ENCODE assay signal across 13 cellular contexts in the genomic region with DNA sequence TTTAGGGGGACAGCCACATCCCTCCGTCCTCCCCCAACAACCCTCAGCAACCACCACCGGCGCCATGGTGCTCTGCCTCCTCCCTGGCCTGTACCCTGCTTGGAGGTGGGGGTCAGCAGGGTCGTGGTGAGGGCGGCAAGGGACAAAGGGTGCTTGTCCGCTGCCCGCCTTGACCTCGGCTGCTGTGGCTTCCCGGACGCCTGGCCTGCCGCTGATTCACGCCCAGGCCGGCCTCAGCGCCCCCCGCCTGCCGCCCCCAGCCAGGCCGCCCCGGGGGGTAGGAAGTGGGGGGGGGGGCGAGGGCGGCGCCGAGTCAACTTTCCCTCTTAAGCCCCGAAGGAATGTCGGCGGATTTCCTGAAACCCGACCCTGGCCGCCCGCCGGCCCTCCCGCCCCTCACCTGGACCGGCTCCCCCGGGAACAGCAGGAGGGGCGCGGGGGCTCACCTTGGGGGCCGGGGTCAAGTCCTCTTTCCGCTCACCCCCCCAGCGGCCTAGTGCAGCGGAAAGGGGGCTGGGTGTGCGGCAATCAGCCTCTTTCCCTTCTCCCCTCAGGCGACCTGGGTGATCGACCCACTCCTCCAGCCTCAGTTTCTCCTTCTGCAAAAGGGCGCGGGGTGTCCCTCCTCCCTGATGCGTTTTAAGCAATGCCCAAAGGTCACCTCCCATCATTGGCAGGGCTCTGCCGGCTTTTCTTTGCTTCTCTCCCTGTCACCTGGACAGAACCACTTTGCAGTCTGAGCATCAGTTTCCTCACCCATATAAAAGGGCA. TPM values are rescaled to one million over a fixed set of nuclear protein-coding genes. Genes with fewer than 3 reads are reported as not detected.
DNase-seq lines count a peak whose midpoint lies in the region; ATAC-seq, FAIRE-seq and TF ChIP-seq lines count a peak whose summit lies in the region.
"Had no signal": no experiment of that assay in that cellular context is flagged by ENCODE, and none has a peak within 500 bp of the region (broad histone marks: within the 10 kb centered on the region; RNA-seq: fewer than 3 reads in every experiment).

No MANE protein-coding gene starts in this region.

- dilution Hi-C loops in IMR-90 (cut with HindIII; ENCODE audit: low sequenced_read_pairs, unreplicated experiment), result no loop called here

- H3K9ac ChIP-seq in IMR-90 (ENCODE audit: low read depth, low read length), result no peak overlapping the region
- H3K9ac ChIP-seq in H1 (replicated peaks in 1 of 4; ENCODE audit: extremely low read depth in 1 of 4, low read depth in 3 of 4, low read length in 3 of 4), result no peak overlapping the region

- POLR2A ChIA-PET in CD8-positive, alpha-beta memory T cell (lab: Charles Lee), result no interaction called here
- POLR2A ChIA-PET in IMR-90 (lab: Charles Lee; ENCODE audit: unreplicated experiment) (no interaction called here), H1 (lab: Charles Lee; ENCODE audit: partially characterized antibody) (interaction anchor here (0.7 to 1.3 kb wide), 5 partner anchors 8 to 65 kb away, joined by 3 to 4 read pairs (median 3); no protein-coding TSS in a partner anchor)

- H2BK20ac ChIP-seq in IMR-90 (ENCODE audit: low read depth, low read length) (no peak overlapping the region), H1 (ENCODE audit: low read length) (peak overlapping the region; percentile 72; the same call in 1 of the 2 replicates)

- ATAC-seq in IMR-90 (ENCODE audit: low read depth) (no peak), body of pancreas (no peak), GM19452 (IDR thresholded peaks at IDR 0.05; ENCODE audit: unreplicated experiment) (no peak)
- ATAC-seq: activated CD4-positive, alpha-beta T cell treated with anti-CD3 and anti-CD28 coated beads for 36 hours; activated T-cell treated with anti-CD3 and anti-CD28 coated beads, Interleukin-2, amount 50 U/mL, for 72 hours had no signal

- no peaks in the 10 kb centered on the region for H3K9me1 ChIP-seq in IMR-90 (ENCODE audit: insufficient read depth, low read length)

- TF ChIP-seq CTCF in IMR-90 (conservative IDR thresholded peaks at IDR 0.05; ENCODE audit: low read depth, low read length) (no peak), H1 (IDR thresholded peaks at IDR 0.05; ENCODE audit: control extremely low read depth in 1 of 3, insufficient read depth in 1 of 3, low read depth in 1 of 3, low read length in 3 of 3) (no peak), nephron (IDR thresholded peaks at IDR 0.05; ENCODE audit: unreplicated experiment in 3 of 3) (no peak), body of pancreas (IDR thresholded peaks at IDR 0.05) (no peak), D721Med (IDR thresholded peaks at IDR 0.05; ENCODE audit: insufficient read depth, missing control alignments) (no peak)

- H2AFZ ChIP-seq in IMR-90 (replicated peaks; ENCODE audit: low read length, poor library complexity) (no peak overlapping the region), H1 (ENCODE audit: low read length) (no peak overlapping the region)

- H3K23me2 ChIP-seq in H1 (ENCODE audit: low read depth, low read length), result peaks cover 23% of the 10 kb centered on the region

- no peak overlapping the region for H3K18ac ChIP-seq in IMR-90 (ENCODE audit: low read depth, low read length)
- H3K18ac ChIP-seq in H1 (ENCODE audit: extremely low read depth, low read length), result peak overlapping the region; percentile 86

- no peaks in the 10 kb centered on the region for H3K9me3 Mint-ChIP-seq in CD8-positive, alpha-beta memory T cell
- no peaks in the 10 kb centered on the region for H3K9me3 Mint-ChIP-seq in nephron
- H3K9me3 Mint-ChIP-seq: activated T-cell treated with anti-CD3 and anti-CD28 coated beads, Interleukin-2, amount 50 U/mL, for 72 hours had no signal

- no peak for TF ChIP-seq RAD21 in IMR-90 (IDR thresholded peaks at IDR 0.05; ENCODE audit: low read length)
- TF ChIP-seq RAD21 in H1 (IDR thresholded peaks at IDR 0.05 in 1 of 2, conservative IDR thresholded peaks at IDR 0.05 in 1 of 2; ENCODE audit: low read depth in 2 of 2, low read length in 2 of 2), result no peak

- no peak overlapping the region for H3K27ac ChIP-seq in CD8-positive, alpha-beta memory T cell (ENCODE audit: low read depth, low read length)
- H3K27ac ChIP-seq in IMR-90 (ENCODE audit: insufficient read depth, low read length) (no peak overlapping the region), H1 (ENCODE audit: low read depth, low read length) (no peak overlapping the region), body of pancreas (no peak overlapping the region)

- H4K91ac ChIP-seq in IMR-90 (ENCODE audit: insufficient read depth, low read depth, low read length) (no peak overlapping the region), H1 (replicated peaks; ENCODE audit: insufficient read length, low read length) (peak overlapping the region; percentile 96)

- no peak overlapping the region for H3K4me3 ChIP-seq in CD8-positive, alpha-beta memory T cell (ENCODE audit: low read length)
- H3K4me3 ChIP-seq in IMR-90 (ENCODE audit: insufficient read depth, low read depth, low read length) (no peak overlapping the region), H1 (ENCODE audit: extremely low read depth in 1 of 4, insufficient read depth in 2 of 4, low read depth in 3 of 4, low read length in 4 of 4) (peak overlapping the region; percentile 30 to 75 (median 44); a peak in 7 of 8 replicates), body of pancreas (no peak overlapping the region)

- no peak overlapping the region for H2BK120ac ChIP-seq in IMR-90 (ENCODE audit: low read depth, low read length)
- peak overlapping the region; percentile 86 for H2BK120ac ChIP-seq in H1 (replicated peaks; ENCODE audit: low read depth, low read length)

- no peaks in the 10 kb centered on the region for H3K36me3 ChIP-seq in CD8-positive, alpha-beta memory T cell (ENCODE audit: insufficient read depth, low read length)
- H3K36me3 ChIP-seq in IMR-90 (ENCODE audit: control insufficient read depth, insufficient read depth, low read length) (no peaks in the 10 kb centered on the region), H1 (ENCODE audit: control insufficient read depth in 2 of 4, insufficient read depth in 4 of 4, low read length in 3 of 4) (peaks cover 0 to 14% (median 0%) of the 10 kb centered on the region in 4 experiments; a peak in 1 of 8 replicates), body of pancreas (replicated peaks in 1 of 2; ENCODE audit: insufficient read depth in 1 of 2, low read depth in 2 of 2) (no peaks in the 10 kb centered on the region)

- H3K23ac ChIP-seq in IMR-90 (ENCODE audit: low read depth, low read length) (no peak overlapping the region; the same call in 1 of the 2 replicates), H1 (ENCODE audit: insufficient read length) (no peak overlapping the region)

- H2AK5ac ChIP-seq in IMR-90 (ENCODE audit: low read depth, low read length) (no peak overlapping the region), H1 (ENCODE audit: low read depth, low read length) (peak overlapping the region; percentile 77; the same call in 1 of the 2 replicates)

- no peak for TF ChIP-seq EP300 in H1 (IDR thresholded peaks at IDR 0.05; ENCODE audit: borderline replicate concordance in 1 of 2, low read depth in 2 of 2, low read length in 2 of 2)

- no peak overlapping the region for H3K56ac ChIP-seq in IMR-90 (ENCODE audit: extremely low read depth, insufficient read depth, low read length)
- H3K56ac ChIP-seq in H1 (replicated peaks; ENCODE audit: insufficient read length, low read depth, low read length), result no peak overlapping the region

- no peak for DNase-seq in CD8-positive, alpha-beta memory T cell
- no peak for DNase-seq in IMR-90
- DNase-seq in H1 (ENCODE audit: low read depth in 1 of 2, low spot score in 2 of 2), result peak in 1 of 2 experiments; percentile 66
- DNase-seq in body of pancreas, result no peak
- no peak for DNase-seq in NOMO-1 treated with dmso at 0.1 percent for 144 hours (lab: John Stamatoyannopoulos, UW; ENCODE audit: unreplicated experiment)
- no peak for DNase-seq in D721Med (ENCODE audit: insufficient read length, low spot score)
- DNase-seq: activated CD4-positive, alpha-beta T cell treated with anti-CD3 and anti-CD28 coated beads for 36 hours; activated T-cell treated with anti-CD3 and anti-CD28 coated beads, Interleukin-2, amount 50 U/mL, for 72 hours; midbrain; NCI-H2081 treated with DMSO at 0.1 percent for 48 hours; SW 1271 had no signal

- H3K14ac ChIP-seq in IMR-90 (replicated peaks; ENCODE audit: low read depth, low read length) (no peak overlapping the region), H1 (ENCODE audit: insufficient read length) (no peak overlapping the region)

- no peaks in the 10 kb centered on the region for H3K9me3 ChIP-seq in CD8-positive, alpha-beta memory T cell (ENCODE audit: low read length)
- H3K9me3 ChIP-seq in IMR-90 (ENCODE audit: control insufficient read depth, insufficient read depth, low read length) (no peaks in the 10 kb centered on the region), H1 (ENCODE audit: insufficient read depth in 2 of 2, low read depth in 1 of 2, low read length in 1 of 2) (no peaks in the 10 kb centered on the region), body of pancreas (no peaks in the 10 kb centered on the region)

- 8% methylated on average over 9 of the region's 45 CpGs; no CpG with 5 or more reads in 1 of the 2 experiments for WGBS in IMR-90 (ENCODE audit: extremely low coverage in 2 of 2, insufficient read length in 1 of 2), 2 experiments
- 7% methylated on average over 13 of the region's 45 CpGs; no CpG with 5 or more reads in 1 of the 2 experiments for WGBS in H1 (ENCODE audit: extremely low coverage in 1 of 2, insufficient coverage in 1 of 2, insufficient read length in 1 of 2, insufficient replicate concordance in 2 of 2, low coverage in 1 of 2, low lambda C conversion rate in 2 of 2, missing lambda C conversion rate in 1 of 2), 2 experiments
- 5 to 7% methylated on average over 8 to 43 of the region's 45 CpGs for WGBS in body of pancreas, 2 donors

- FAIRE-seq in H1 (lab: Jason Lieb, UNC) (no peak), D721Med (lab: Jason Lieb, UNC) (no peak)

- H3K79me1 ChIP-seq in IMR-90 (ENCODE audit: low read depth in 1 of 2, low read length in 2 of 2) (no peaks in the 10 kb centered on the region), H1 (ENCODE audit: low read depth, low read length) (no peaks in the 10 kb centered on the region)

- peaks cover 24% of the 10 kb centered on the region for H3K4me1 ChIP-seq in CD8-positive, alpha-beta memory T cell (ENCODE audit: insufficient read depth, low read length)
- H3K4me1 ChIP-seq in IMR-90 (ENCODE audit: control insufficient read depth, insufficient read depth, low read length) (peaks cover 11% of the 10 kb centered on the region; the same call in 1 of the 2 replicates), H1 (replicated peaks in 1 of 4; ENCODE audit: control insufficient read depth in 3 of 4, insufficient read depth in 4 of 4, low read length in 3 of 4) (peaks cover 28 to 52% (median 35%) of the 10 kb centered on the region in 4 experiments), body of pancreas (peaks cover 42% of the 10 kb centered on the region)

- H3K79me2 ChIP-seq in H1 (ENCODE audit: control insufficient read depth in 1 of 2, insufficient read depth in 2 of 2, low read length in 2 of 2), result no peaks in the 10 kb centered on the region

- CTCF ChIA-PET in CD8-positive, alpha-beta memory T cell (lab: Charles Lee), result no interaction called here
- CTCF ChIA-PET in IMR-90 (lab: Yijun Ruan, JAX), result no interaction called here
- CTCF ChIA-PET in H1 (lab: Charles Lee; ENCODE audit: partially characterized antibody), result interaction anchor here (0.5 to 1.7 kb wide), 4 partner anchors 12 to 61 kb away, joined by 3 to 5 read pairs (median 4); no protein-coding TSS in a partner anchor

- peak overlapping the region; percentile 81 for H2AK9ac ChIP-seq in IMR-90 (replicated peaks; ENCODE audit: low read depth, low read length, poor library complexity)

- peaks cover 72% of the 10 kb centered on the region for H3K27me3 ChIP-seq in CD8-positive, alpha-beta memory T cell (ENCODE audit: insufficient read depth, low read length, poor library complexity, severe bottlenecking)
- peaks cover 74% of the 10 kb centered on the region for H3K27me3 ChIP-seq in IMR-90 (ENCODE audit: control insufficient read depth, insufficient read depth, low read length)
- H3K27me3 ChIP-seq in H1 (replicated peaks in 1 of 4; ENCODE audit: control insufficient read depth in 3 of 4, extremely low read depth in 1 of 4, insufficient read depth in 3 of 4, low read length in 3 of 4), result peaks cover 76 to 93% (median 88%) of the 10 kb centered on the region in 4 experiments
- H3K27me3 ChIP-seq in body of pancreas, result peaks cover 0 to 56% of the 10 kb centered on the region in 2 donors

- H2BK15ac ChIP-seq in IMR-90 (ENCODE audit: low read depth, low read length), result no peak overlapping the region
- H2BK15ac ChIP-seq in H1 (ENCODE audit: low read length), result peak overlapping the region; percentile 81

- H3K4me3 Mint-ChIP-seq in CD8-positive, alpha-beta memory T cell, result peak overlapping the region in 5 of 7 donors; percentile 15 to 71 (median 50)
- peak overlapping the region; percentile 58 to 65 (median 61) for H3K4me3 Mint-ChIP-seq in nephron
- H3K4me3 Mint-ChIP-seq: activated CD4-positive, alpha-beta T cell treated with anti-CD3 and anti-CD28 coated beads for 36 hours had no signal

- no peak overlapping the region for H2BK5ac ChIP-seq in IMR-90 (ENCODE audit: low read depth, low read length, poor library complexity, severe bottlenecking)
- peak overlapping the region; percentile 94; the same call in 1 of the 2 replicates for H2BK5ac ChIP-seq in H1 (ENCODE audit: low read depth, low read length)

- H3K4ac ChIP-seq in IMR-90 (ENCODE audit: low read depth, low read length) (no peak overlapping the region), H1 (replicated peaks; ENCODE audit: insufficient read length, low read depth, low read length) (peak overlapping the region; percentile 90)

- H4K20me1 ChIP-seq in IMR-90 (ENCODE audit: insufficient read depth, low read length), result peaks cover 4% of the 10 kb centered on the region; the same call in 1 of the 2 replicates
- peaks cover 0 to 13% of the 10 kb centered on the region in 2 experiments for H4K20me1 ChIP-seq in H1 (replicated peaks in 1 of 2; ENCODE audit: control insufficient read depth in 1 of 2, insufficient read depth in 2 of 2, low read length in 2 of 2)

- peak overlapping the region; percentile 80; the same call in 1 of the 2 replicates for H2BK12ac ChIP-seq in H1 (ENCODE audit: low read depth, low read length)

- intact Hi-C loops in IMR-90 (cut with micrococcal nuclease) (no loop called here), body of pancreas (cut with DNase I) (no loop called here)

- peaks cover 18 to 48% (median 20%) of the 10 kb centered on the region in 3 donors for H3K4me1 Mint-ChIP-seq in CD8-positive, alpha-beta memory T cell
- peaks cover 13% of the 10 kb centered on the region for H3K4me1 Mint-ChIP-seq in nephron

- H3K27ac Mint-ChIP-seq in CD8-positive, alpha-beta memory T cell, result peak overlapping the region in 2 of 8 donors; percentile 56 to 79
- H3K27ac Mint-ChIP-seq in nephron, result no peak overlapping the region
- H3K27ac Mint-ChIP-seq: activated CD4-positive, alpha-beta T cell treated with anti-CD3 and anti-CD28 coated beads for 36 hours; activated T-cell treated with anti-CD3 and anti-CD28 coated beads, Interleukin-2, amount 50 U/mL, for 72 hours had no signal

- H3K4me2 ChIP-seq in IMR-90 (ENCODE audit: low read depth, low read length), result no peak overlapping the region
- peak overlapping the region; percentile 80 to 95 for H3K4me2 ChIP-seq in H1 (ENCODE audit: insufficient read depth in 1 of 2, low read depth in 2 of 2, low read length in 2 of 2)

- TF ChIP-seq POLR2A in IMR-90 (IDR thresholded peaks at IDR 0.05; ENCODE audit: low read depth, low read length), result no peak
- TF ChIP-seq POLR2A in H1 (IDR thresholded peaks at IDR 0.05; ENCODE audit: control extremely low read depth in 1 of 2, low read depth in 2 of 2, low read length in 2 of 2), result no peak
- TF ChIP-seq POLR2A in body of pancreas (IDR thresholded peaks at IDR 0.05), result no peak

- H4K8ac ChIP-seq in IMR-90 (ENCODE audit: low read depth in 2 of 2, low read length in 2 of 2), result no peak overlapping the region
- peak overlapping the region; percentile 63; the same call in 1 of the 2 replicates for H4K8ac ChIP-seq in H1 (ENCODE audit: extremely low read depth, insufficient read depth, low read length)

- H3K27me3 Mint-ChIP-seq in CD8-positive, alpha-beta memory T cell, result peaks cover 61 to 68% of the 10 kb centered on the region in 2 donors
- peaks cover 87% of the 10 kb centered on the region for H3K27me3 Mint-ChIP-seq in nephron (ENCODE audit: low read depth)

- no TSS peak for BruUV-seq in IMR-90 (replicated peaks; lab: Mats Ljungman, UMichigan)

- in situ Hi-C loops in IMR-90 (cut with MboI; ENCODE audit: low sequenced_read_pairs), result no loop called here

- no peak overlapping the region for H4K5ac ChIP-seq in IMR-90 (ENCODE audit: low read depth, low read length)
- no peak overlapping the region for H4K5ac ChIP-seq in H1 (ENCODE audit: insufficient read length, low read depth, low read length)

- H3K36me3 Mint-ChIP-seq in CD8-positive, alpha-beta memory T cell, result peaks cover 0 to 1% (median 0%) of the 10 kb centered on the region in 3 donors
- no peaks in the 10 kb centered on the region for H3K36me3 Mint-ChIP-seq in nephron (ENCODE audit: low read depth)

RNA-seq across cellular contexts. Expression of a gene that starts 1.9 kb away (rescaled TPM):
- not detected for total RNA-seq in CD8-positive, alpha-beta memory T cell
- polyA plus RNA-seq in CD8-positive, alpha-beta memory T cell, result not detected
- total RNA-seq in IMR-90 (2012; rRNA removed) (under 0.01 and 0.28 TPM in 2 replicates), body of pancreas (1 to 10 TPM in 1 of 2 donors, under 1 TPM in 1; 0.66 to 2.1 TPM)
- polyA plus RNA-seq in IMR-90 (2012; rRNA removed) (5.9 and 6.1 TPM in 2 replicates), H1 (2011; rRNA removed) (4.0 and 10.4 TPM in 2 replicates)
- polyA plus RNA-seq in IMR-90 (2012; cell fraction: cytosol; rRNA removed), result 5.6 and 9.7 TPM in 2 replicates
- 21.2 and 55.5 TPM in 2 replicates for polyA plus RNA-seq in IMR-90 (2012; cell fraction: nucleus; rRNA removed; ENCODE audit: low replicate concordance)
- total RNA-seq in H1 (2021; fragmentation: NEBNext Ultra II Directional; extraction: Animal tissue kit (Norgen Biotek cat#: 25700)), result 8.6 and 12.2 TPM in 2 replicates
- polyA plus RNA-seq in H1 (2011; cell fraction: cytosol; rRNA removed), result 6.1 TPM
- polyA plus RNA-seq in H1 (2011; cell fraction: nucleus; rRNA removed), result 34.5 TPM
- 5.8 to 11.5 TPM (median 11.1 TPM) in 4 replicates for polyA plus RNA-seq in H1 (2012, experiment 1 of 2)
- polyA plus RNA-seq in H1 (2012, experiment 2 of 2), result 10.7 TPM
- 37.3 TPM for polyA plus RNA-seq in H1 (2013, experiment 1 of 2)
- polyA plus RNA-seq in H1 (2013, experiment 2 of 2), result 37.3 TPM
- 0.56 and 0.82 TPM in 2 replicates for polyA minus RNA-seq in H1 (2011; rRNA and poly(A)+ RNA removed)
- polyA minus RNA-seq in H1 (2011; cell fraction: cytosol; rRNA and poly(A)+ RNA removed), result 9.2 TPM
- polyA minus RNA-seq in H1 (2011; cell fraction: nucleus; rRNA and poly(A)+ RNA removed), result 5.0 TPM

RNA-seq across cellular contexts. Expression of a gene that starts 4.1 kb away (rescaled TPM):
- not detected for total RNA-seq in CD8-positive, alpha-beta memory T cell
- not detected for polyA plus RNA-seq in CD8-positive, alpha-beta memory T cell
- total RNA-seq in IMR-90 (2012; rRNA removed) (0.18 and 0.28 TPM in 2 replicates), body of pancreas (10 to 100 TPM; 23.3 to 40.2 TPM)
- polyA plus RNA-seq in IMR-90 (2012; rRNA removed) (3.0 and 3.1 TPM in 2 replicates), H1 (2011; rRNA removed) (7.2 and 19.2 TPM in 2 replicates)
- 3.2 TPM in 2 replicates for polyA plus RNA-seq in IMR-90 (2012; cell fraction: cytosol; rRNA removed)
- 0.38 and 2.1 TPM in 2 replicates for polyA plus RNA-seq in IMR-90 (2012; cell fraction: nucleus; rRNA removed; ENCODE audit: low replicate concordance)
- total RNA-seq in H1 (2021; fragmentation: NEBNext Ultra II Directional; extraction: Animal tissue kit (Norgen Biotek cat#: 25700)), result 9.5 and 10.3 TPM in 2 replicates
- 10.3 TPM for polyA plus RNA-seq in H1 (2011; cell fraction: cytosol; rRNA removed)
- polyA plus RNA-seq in H1 (2011; cell fraction: nucleus; rRNA removed), result 15.8 TPM
- polyA plus RNA-seq in H1 (2012, experiment 1 of 2), result 5.8 to 11.1 TPM (median 9.9 TPM) in 4 replicates
- polyA plus RNA-seq in H1 (2012, experiment 2 of 2), result 10.1 TPM
- 46.8 TPM for polyA plus RNA-seq in H1 (2013, experiment 1 of 2)
- polyA plus RNA-seq in H1 (2013, experiment 2 of 2), result 48.9 TPM
- polyA minus RNA-seq in H1 (2011; rRNA and poly(A)+ RNA removed), result 0.68 and 2.1 TPM in 2 replicates
- 7.1 TPM for polyA minus RNA-seq in H1 (2011; cell fraction: cytosol; rRNA and poly(A)+ RNA removed)
- polyA minus RNA-seq in H1 (2011; cell fraction: nucleus; rRNA and poly(A)+ RNA removed), result 2.5 TPM
- total RNA-seq: activated CD4-positive, alpha-beta T cell treated with anti-CD3 and anti-CD28 coated beads for 36 hours; activated T-cell treated with anti-CD3 and anti-CD28 coated beads, Interleukin-2, amount 50 U/mL, for 72 hours had no signal

RNA-seq across cellular contexts. Expression of a gene that starts 22.1 kb away (rescaled TPM):
- 100 to 1,000 TPM; 107 to 110 TPM for total RNA-seq in CD8-positive, alpha-beta memory T cell
- polyA plus RNA-seq in CD8-positive, alpha-beta memory T cell, result 169 TPM
- total RNA-seq in IMR-90 (2012; rRNA removed) (14.2 and 19.2 TPM in 2 replicates), body of pancreas (100 to 1,000 TPM; 146 to 214 TPM)
- polyA plus RNA-seq in IMR-90 (2012; rRNA removed) (44.6 and 68.7 TPM in 2 replicates), H1 (2011; rRNA removed) (62.7 and 132 TPM in 2 replicates)
- polyA plus RNA-seq in IMR-90 (2012; cell fraction: cytosol; rRNA removed), result 147 and 160 TPM in 2 replicates
- 295 and 606 TPM in 2 replicates for polyA plus RNA-seq in IMR-90 (2012; cell fraction: nucleus; rRNA removed; ENCODE audit: low replicate concordance)
- 56.8 and 63.1 TPM in 2 replicates for total RNA-seq in H1 (2021; fragmentation: NEBNext Ultra II Directional; extraction: Animal tissue kit (Norgen Biotek cat#: 25700))
- polyA plus RNA-seq in H1 (2011; cell fraction: cytosol; rRNA removed), result 95.5 TPM
- 203 TPM for polyA plus RNA-seq in H1 (2011; cell fraction: nucleus; rRNA removed)
- polyA plus RNA-seq in H1 (2012, experiment 1 of 2), result 24.8 to 73.2 TPM (median 62.2 TPM) in 4 replicates
- polyA plus RNA-seq in H1 (2012, experiment 2 of 2), result 46.1 TPM
- 101 TPM for polyA plus RNA-seq in H1 (2013, experiment 1 of 2)
- polyA plus RNA-seq in H1 (2013, experiment 2 of 2), result 91.7 TPM
- 2.7 and 3.3 TPM in 2 replicates for polyA minus RNA-seq in H1 (2011; rRNA and poly(A)+ RNA removed)
- polyA minus RNA-seq in H1 (2011; cell fraction: cytosol; rRNA and poly(A)+ RNA removed), result 32.8 TPM
- polyA minus RNA-seq in H1 (2011; cell fraction: nucleus; rRNA and poly(A)+ RNA removed), result 20.1 TPM

RNA-seq across cellular contexts. Expression of a gene that starts 26.1 kb away (rescaled TPM):
- total RNA-seq in CD8-positive, alpha-beta memory T cell, result 10 to 100 TPM; 12.4 to 12.8 TPM
- 5.1 TPM for polyA plus RNA-seq in CD8-positive, alpha-beta memory T cell
- 0.28 and 2.2 TPM in 2 replicates for total RNA-seq in IMR-90 (2012; rRNA removed)
- 4.7 and 5.8 TPM in 2 replicates for polyA plus RNA-seq in IMR-90 (2012; rRNA removed)
- 1.9 and 3.3 TPM in 2 replicates for polyA plus RNA-seq in IMR-90 (2012; cell fraction: cytosol; rRNA removed)
- 2.6 and 6.8 TPM in 2 replicates for polyA plus RNA-seq in IMR-90 (2012; cell fraction: nucleus; rRNA removed; ENCODE audit: low replicate concordance)
- total RNA-seq in H1 (2021; fragmentation: NEBNext Ultra II Directional; extraction: Animal tissue kit (Norgen Biotek cat#: 25700)), result 8.8 and 9.0 TPM in 2 replicates
- 2.2 and 6.7 TPM in 2 replicates for polyA plus RNA-seq in H1 (2011; rRNA removed)
- 5.5 TPM for polyA plus RNA-seq in H1 (2011; cell fraction: cytosol; rRNA removed)
- polyA plus RNA-seq in H1 (2011; cell fraction: nucleus; rRNA removed), result 6.8 TPM
- 4.9 to 9.1 TPM (median 6.0 TPM) in 4 replicates for polyA plus RNA-seq in H1 (2012, experiment 1 of 2)
- 5.2 TPM for polyA plus RNA-seq in H1 (2012, experiment 2 of 2)
- 4.2 TPM for polyA plus RNA-seq in H1 (2013, experiment 1 of 2)
- 4.0 TPM for polyA plus RNA-seq in H1 (2013, experiment 2 of 2)
- 6.3 and 8.8 TPM in 2 replicates for polyA minus RNA-seq in H1 (2011; rRNA and poly(A)+ RNA removed)
- 11.4 TPM for polyA minus RNA-seq in H1 (2011; cell fraction: cytosol; rRNA and poly(A)+ RNA removed)
- 3.9 TPM for polyA minus RNA-seq in H1 (2011; cell fraction: nucleus; rRNA and poly(A)+ RNA removed)
- 1 to 10 TPM; 3.6 to 8.9 TPM for total RNA-seq in body of pancreas

RNA-seq across cellular contexts. Expression of a gene that starts 39.1 kb away (rescaled TPM):
- 1,000 to 10,000 TPM; 1,684 to 1,700 TPM for total RNA-seq in CD8-positive, alpha-beta memory T cell
- polyA plus RNA-seq in CD8-positive, alpha-beta memory T cell, result 1,487 TPM
- total RNA-seq in IMR-90 (2012; rRNA removed), result 1,030 and 1,144 TPM in 2 replicates
- polyA plus RNA-seq in IMR-90 (2012; rRNA removed), result 2,778 and 3,008 TPM in 2 replicates
- 3,160 and 3,447 TPM in 2 replicates for polyA plus RNA-seq in IMR-90 (2012; cell fraction: cytosol; rRNA removed)
- 792 and 822 TPM in 2 replicates for polyA plus RNA-seq in IMR-90 (2012; cell fraction: nucleus; rRNA removed; ENCODE audit: low replicate concordance)
- total RNA-seq in H1 (2021; fragmentation: NEBNext Ultra II Directional; extraction: Animal tissue kit (Norgen Biotek cat#: 25700)), result 1,331 and 1,340 TPM in 2 replicates
- 2,924 and 5,409 TPM in 2 replicates for polyA plus RNA-seq in H1 (2011; rRNA removed)
- 3,548 TPM for polyA plus RNA-seq in H1 (2011; cell fraction: cytosol; rRNA removed)
- polyA plus RNA-seq in H1 (2011; cell fraction: nucleus; rRNA removed), result 1,787 TPM
- 2,370 to 2,796 TPM (median 2,589 TPM) in 4 replicates for polyA plus RNA-seq in H1 (2012, experiment 1 of 2)
- 3,432 TPM for polyA plus RNA-seq in H1 (2012, experiment 2 of 2)
- 1,517 TPM for polyA plus RNA-seq in H1 (2013, experiment 1 of 2)
- 1,516 TPM for polyA plus RNA-seq in H1 (2013, experiment 2 of 2)
- polyA minus RNA-seq in H1 (2011; rRNA and poly(A)+ RNA removed), result 1,852 and 1,905 TPM in 2 replicates
- 518 TPM for polyA minus RNA-seq in H1 (2011; cell fraction: cytosol; rRNA and poly(A)+ RNA removed)
- polyA minus RNA-seq in H1 (2011; cell fraction: nucleus; rRNA and poly(A)+ RNA removed), result 613 TPM
- 100 to 1,000 TPM; 242 to 358 TPM for total RNA-seq in body of pancreas

Comparison
In these comparisons a context has a peak if more than half of its experiments do, and no peak if none do; other contexts are left out.
1. H3K4me3 ChIP-seq: peak in H1 (4 of 4); none in CD8-positive, alpha-beta memory T cell (single experiment), IMR-90 (single experiment) and body of pancreas (0 of 2).